Comparison of ENCODE assay signal across 24 cellular contexts in the genomic region with DNA sequence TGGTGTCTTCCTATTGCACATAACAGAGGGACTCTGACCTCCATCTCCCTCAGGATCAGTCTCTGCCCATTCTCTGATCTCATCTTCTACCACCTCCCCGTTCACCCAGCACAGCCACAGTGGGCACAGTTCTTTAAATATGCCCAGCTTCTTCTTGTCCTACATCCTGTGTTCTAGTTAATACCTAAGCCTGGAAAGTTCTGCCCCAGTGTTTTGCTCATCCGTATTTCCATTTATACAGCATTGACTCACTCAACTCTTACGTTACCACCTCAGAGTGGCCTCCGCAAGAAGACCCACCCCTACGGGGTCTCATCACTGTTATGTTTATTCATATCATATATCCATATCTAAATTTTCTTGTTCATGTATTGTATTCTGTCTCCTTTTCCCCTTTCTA.
A peak's percentile ranks its signal among the peaks of the same experiment; 100 is the strongest.
DNase-seq lines count a peak whose midpoint lies in the region; ATAC-seq lines count a peak whose summit lies in the region.
"Had no signal": no experiment of that assay in that cellular context is flagged by ENCODE, and none has a peak within 500 bp of the region (broad histone marks: within the 10 kb centered on the region; RNA-seq: fewer than 3 reads in every experiment).

No MANE protein-coding gene starts in this region.

- H4K91ac ChIP-seq in mesenchymal stem cell (ENCODE audit: low read length): no peak overlapping the region

- H2AK5ac ChIP-seq in mesenchymal stem cell (ENCODE audit: low read length, severe bottlenecking): peak overlapping the region; percentile 29

- no peak overlapping the region for H3K4me3 ChIP-seq in mesenchymal stem cell (ENCODE audit: insufficient read depth in 1 of 2, low read depth in 1 of 2, low read length in 2 of 2)

- no peak overlapping the region for H3K27ac ChIP-seq in mesenchymal stem cell (ENCODE audit: low read length, poor library complexity, severe bottlenecking)
- H3K27ac ChIP-seq: 22Rv1, C4-2B, HL-60, RWPE1 had no signal

- H3K18ac ChIP-seq in mesenchymal stem cell (ENCODE audit: low read depth in 1 of 2, low read length in 2 of 2): no peak overlapping the region

- no peaks in the 10 kb centered on the region for H3K9me3 ChIP-seq in mesenchymal stem cell (ENCODE audit: control insufficient read depth, low read length)

- H3K4ac ChIP-seq in mesenchymal stem cell (ENCODE audit: low read depth in 1 of 2, low read length in 2 of 2): peak overlapping the region in 1 of 2 experiments; percentile 49

- H3K9me3 Mint-ChIP-seq in activated naive CD4-positive, alpha-beta T cell treated with anti-CD3 and anti-CD28 coated beads, Interleukin-2, amount 50 U/mL, for 24 hours: no peaks in the 10 kb centered on the region
- H3K9me3 Mint-ChIP-seq in activated naive CD4-positive, alpha-beta T cell treated with anti-CD3 and anti-CD28 coated beads, Interleukin-2, amount 50 U/mL, for 72 hours: no peaks in the 10 kb centered on the region
- no peaks in the 10 kb centered on the region for H3K9me3 Mint-ChIP-seq in activated naive CD8-positive, alpha-beta T cell (ENCODE audit: low read depth)
- no peaks in the 10 kb centered on the region for H3K9me3 Mint-ChIP-seq in stimulated activated naive CD8-positive, alpha-beta T cell treated with anti-CD3 and anti-CD28 coated beads, Interleukin-15, amount 100 ng/mL, for 72 hours
- no peaks in the 10 kb centered on the region for H3K9me3 Mint-ChIP-seq in activated CD4-positive, alpha-beta T cell treated with anti-CD3 and anti-CD28 coated beads, Interleukin-2, amount 10 ng/mL, durations not matched to agents 24 days and 14 days
- H3K9me3 Mint-ChIP-seq: CD8-positive, alpha-beta memory T cell had no signal

- peak overlapping the region; percentile 48 for H3K27ac Mint-ChIP-seq in activated naive CD4-positive, alpha-beta T cell treated with anti-CD3 and anti-CD28 coated beads, Interleukin-2, amount 50 U/mL, for 24 hours
- H3K27ac Mint-ChIP-seq in activated naive CD4-positive, alpha-beta T cell treated with anti-CD3 and anti-CD28 coated beads, Interleukin-2, amount 50 U/mL, for 72 hours: no peak overlapping the region
- no peak overlapping the region for H3K27ac Mint-ChIP-seq in activated naive CD8-positive, alpha-beta T cell
- H3K27ac Mint-ChIP-seq in stimulated activated naive CD8-positive, alpha-beta T cell treated with anti-CD3 and anti-CD28 coated beads, Interleukin-15, amount 100 ng/mL, for 72 hours: no peak overlapping the region
- H3K27ac Mint-ChIP-seq in activated CD4-positive, alpha-beta T cell treated with anti-CD3 and anti-CD28 coated beads, Interleukin-2, amount 10 ng/mL, durations not matched to agents 24 days and 14 days: no peak overlapping the region
- H3K27ac Mint-ChIP-seq: B cell; CD8-positive, alpha-beta memory T cell had no signal

- no peak overlapping the region for H3K14ac ChIP-seq in mesenchymal stem cell (ENCODE audit: low read length in 2 of 2)

- H3K36me3 Mint-ChIP-seq in activated naive CD4-positive, alpha-beta T cell treated with anti-CD3 and anti-CD28 coated beads, Interleukin-2, amount 50 U/mL, for 24 hours: no peaks in the 10 kb centered on the region
- no peaks in the 10 kb centered on the region for H3K36me3 Mint-ChIP-seq in activated naive CD4-positive, alpha-beta T cell treated with anti-CD3 and anti-CD28 coated beads, Interleukin-2, amount 50 U/mL, for 72 hours
- H3K36me3 Mint-ChIP-seq in activated naive CD8-positive, alpha-beta T cell: no peaks in the 10 kb centered on the region
- H3K36me3 Mint-ChIP-seq in activated CD4-positive, alpha-beta T cell treated with anti-CD3 and anti-CD28 coated beads, Interleukin-2, amount 10 ng/mL, durations not matched to agents 24 days and 14 days (ENCODE audit: low read depth): no peaks in the 10 kb centered on the region
- H3K36me3 Mint-ChIP-seq: CD8-positive, alpha-beta memory T cell had no signal

- H3K4me1 Mint-ChIP-seq in activated naive CD4-positive, alpha-beta T cell treated with anti-CD3 and anti-CD28 coated beads, Interleukin-2, amount 50 U/mL, for 24 hours: peaks cover 41% of the 10 kb centered on the region
- peaks cover 44% of the 10 kb centered on the region for H3K4me1 Mint-ChIP-seq in activated naive CD8-positive, alpha-beta T cell (ENCODE audit: low read depth)
- peaks cover 60% of the 10 kb centered on the region for H3K4me1 Mint-ChIP-seq in stimulated activated naive CD8-positive, alpha-beta T cell treated with anti-CD3 and anti-CD28 coated beads, Interleukin-15, amount 100 ng/mL, for 72 hours
- H3K4me1 Mint-ChIP-seq in activated CD4-positive, alpha-beta T cell treated with anti-CD3 and anti-CD28 coated beads, Interleukin-2, amount 10 ng/mL, durations not matched to agents 24 days and 14 days: peaks cover 2% of the 10 kb centered on the region
- H3K4me1 Mint-ChIP-seq: B cell had no signal

- no peaks in the 10 kb centered on the region for H3K79me1 ChIP-seq in mesenchymal stem cell (replicated peaks; ENCODE audit: low read length, poor library complexity, severe bottlenecking)

- no peak for ATAC-seq in activated naive CD4-positive, alpha-beta T cell treated with anti-CD3 and anti-CD28 coated beads, Interleukin-2, amount 50 U/mL, for 72 hours
- ATAC-seq in stimulated activated naive CD8-positive, alpha-beta T cell treated with anti-CD3 and anti-CD28 coated beads, Interleukin-15, amount 100 ng/mL, for 72 hours: no peak
- ATAC-seq in GM21423 (IDR thresholded peaks at IDR 0.05; ENCODE audit: unreplicated experiment): no peak

- H3K9ac ChIP-seq in mesenchymal stem cell (ENCODE audit: low read length): no peak overlapping the region

- peak overlapping the region; percentile 36 for H2BK5ac ChIP-seq in mesenchymal stem cell (ENCODE audit: low read depth, low read length, poor library complexity, severe bottlenecking)

- WGBS in mesenchymal stem cell: 100% methylated on average over 2 of the region's 5 CpGs

- H3K23ac ChIP-seq in mesenchymal stem cell (ENCODE audit: low read length in 2 of 2): no peak overlapping the region

- peaks cover 0 to 3% of the 10 kb centered on the region in 2 experiments for H3K27me3 ChIP-seq in mesenchymal stem cell (ENCODE audit: control insufficient read depth in 1 of 2, insufficient read depth in 1 of 2, low read length in 2 of 2)

- H3K27me3 Mint-ChIP-seq in activated naive CD4-positive, alpha-beta T cell treated with anti-CD3 and anti-CD28 coated beads, Interleukin-2, amount 50 U/mL, for 24 hours: peaks cover 4% of the 10 kb centered on the region
- no peaks in the 10 kb centered on the region for H3K27me3 Mint-ChIP-seq in activated naive CD8-positive, alpha-beta T cell
- H3K27me3 Mint-ChIP-seq in stimulated activated naive CD8-positive, alpha-beta T cell treated with anti-CD3 and anti-CD28 coated beads, Interleukin-15, amount 100 ng/mL, for 72 hours: peaks cover 37% of the 10 kb centered on the region
- H3K27me3 Mint-ChIP-seq in activated CD4-positive, alpha-beta T cell treated with anti-CD3 and anti-CD28 coated beads, Interleukin-2, amount 10 ng/mL, durations not matched to agents 24 days and 14 days: peaks cover 35% of the 10 kb centered on the region

- H2BK12ac ChIP-seq in mesenchymal stem cell (ENCODE audit: low read length in 2 of 2): no peak overlapping the region

- no peak overlapping the region for H2BK15ac ChIP-seq in mesenchymal stem cell (ENCODE audit: low read depth, poor library complexity, severe bottlenecking)

- peak overlapping the region; percentile 51 for H3K4me3 Mint-ChIP-seq in activated naive CD4-positive, alpha-beta T cell treated with anti-CD3 and anti-CD28 coated beads, Interleukin-2, amount 50 U/mL, for 24 hours
- peak overlapping the region; percentile 18 for H3K4me3 Mint-ChIP-seq in activated naive CD8-positive, alpha-beta T cell
- peak overlapping the region; percentile 4 to 34 for H3K4me3 Mint-ChIP-seq in stimulated activated naive CD8-positive, alpha-beta T cell treated with anti-CD3 and anti-CD28 coated beads, Interleukin-15, amount 100 ng/mL, for 72 hours
- no peak overlapping the region for H3K4me3 Mint-ChIP-seq in activated CD4-positive, alpha-beta T cell treated with anti-CD3 and anti-CD28 coated beads, Interleukin-2, amount 10 ng/mL, durations not matched to agents 24 days and 14 days
- H3K4me3 Mint-ChIP-seq: B cell; CD8-positive, alpha-beta memory T cell had no signal

- H3K4me1 ChIP-seq in mesenchymal stem cell (ENCODE audit: control insufficient read depth, insufficient read depth, low read depth, low read length): peaks cover 8% of the 10 kb centered on the region

- no peaks in the 10 kb centered on the region for H3K36me3 ChIP-seq in mesenchymal stem cell (ENCODE audit: control insufficient read depth in 1 of 2, insufficient read depth in 2 of 2, low read depth in 1 of 2, low read length in 2 of 2)

- intact Hi-C loops in activated CD4-positive, alpha-beta T cell treated with anti-CD3 and anti-CD28 coated beads, Interleukin-2, amount 10 ng/mL, durations not matched to agents 24 days and 14 days (cut with micrococcal nuclease): loop anchor here (5.0 kb wide), 2 partner anchors 298 to 403 kb away; no protein-coding TSS in a partner anchor

- H4K8ac ChIP-seq in mesenchymal stem cell (ENCODE audit: low read length): no peak overlapping the region

- no peak overlapping the region for H2AFZ ChIP-seq in mesenchymal stem cell (ENCODE audit: low read depth, low read length)

- no peak overlapping the region for H2BK120ac ChIP-seq in mesenchymal stem cell (ENCODE audit: low read depth, low read length)

- H3K4me2 ChIP-seq in mesenchymal stem cell (ENCODE audit: low read length, poor library complexity, severe bottlenecking): no peak overlapping the region

- no peak for DNase-seq in activated naive CD4-positive, alpha-beta T cell treated with anti-CD3 and anti-CD28 coated beads, Interleukin-2, amount 50 U/mL, for 72 hours (ENCODE audit: low spot score in 2 of 2)
- no peak for DNase-seq in mesenchymal stem cell
- DNase-seq in stimulated activated naive CD8-positive, alpha-beta T cell treated with anti-CD3 and anti-CD28 coated beads, Interleukin-15, amount 100 ng/mL, for 72 hours: no peak
- DNase-seq in activated CD4-positive, alpha-beta T cell treated with anti-CD3 and anti-CD28 coated beads, Interleukin-2, amount 10 ng/mL, durations not matched to agents 24 days and 14 days: no peak
- DNase-seq in NCI-H187 treated with DMSO at 0.1 percent for 48 hours (lab: John Stamatoyannopoulos, UW): no peak
- DNase-seq: CD8-positive, alpha-beta memory T cell; DMS 273 treated with DMSO at 0.1 percent for 48 hours; DMS79 treated with DMSO at 0.1 percent for 48 hours; GF-D8; Karpas-422; NCI-H1092 treated with DMSO at 0.1 percent for 48 hours; NCI-H1436; NCI-H1930; NCI-H2107; NCI-H526 treated with DMSO at 0.1 percent for 48 hours; SHP77 had no signal
